Comparison of ENCODE assay signal across 8 cellular contexts in the genomic region with DNA sequence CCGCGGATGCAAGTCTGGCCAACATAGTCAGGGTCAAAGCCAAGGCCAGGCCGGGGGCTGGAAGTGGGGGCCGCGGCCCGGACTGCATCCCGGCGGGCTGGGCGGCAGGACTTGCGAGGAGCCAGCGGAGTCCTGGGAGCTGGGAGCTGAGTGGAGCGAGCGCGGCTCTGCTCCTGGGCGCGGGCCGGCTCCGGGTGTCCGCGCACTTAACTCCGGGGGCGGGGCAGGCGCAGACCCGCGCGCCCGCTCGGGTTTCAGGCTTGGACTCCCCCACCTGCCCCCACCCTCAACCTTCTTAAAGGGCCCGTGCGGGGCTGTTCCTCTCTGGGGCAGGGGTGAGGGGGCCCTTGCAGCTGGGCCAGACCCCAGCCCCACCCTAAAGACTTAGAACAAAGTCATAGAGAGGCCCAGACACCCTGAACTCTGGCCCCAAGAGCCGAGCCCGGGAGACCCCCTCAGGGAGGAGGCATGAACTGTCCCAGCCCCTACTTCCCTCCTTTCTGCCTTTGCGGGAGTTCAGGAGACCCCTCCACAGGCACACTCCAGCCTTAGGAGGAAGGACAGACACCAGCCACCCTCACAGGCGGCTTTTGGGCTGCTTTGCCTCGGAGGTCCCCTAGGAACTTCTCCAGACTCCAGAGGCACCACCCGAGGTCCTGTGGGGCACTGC. TPM values are rescaled to one million over a fixed set of nuclear protein-coding genes. Genes with fewer than 3 reads are reported as not detected.
DNase-seq lines count a peak whose midpoint lies in the region; ATAC-seq and TF ChIP-seq lines count a peak whose summit lies in the region.

A gene with protein sequence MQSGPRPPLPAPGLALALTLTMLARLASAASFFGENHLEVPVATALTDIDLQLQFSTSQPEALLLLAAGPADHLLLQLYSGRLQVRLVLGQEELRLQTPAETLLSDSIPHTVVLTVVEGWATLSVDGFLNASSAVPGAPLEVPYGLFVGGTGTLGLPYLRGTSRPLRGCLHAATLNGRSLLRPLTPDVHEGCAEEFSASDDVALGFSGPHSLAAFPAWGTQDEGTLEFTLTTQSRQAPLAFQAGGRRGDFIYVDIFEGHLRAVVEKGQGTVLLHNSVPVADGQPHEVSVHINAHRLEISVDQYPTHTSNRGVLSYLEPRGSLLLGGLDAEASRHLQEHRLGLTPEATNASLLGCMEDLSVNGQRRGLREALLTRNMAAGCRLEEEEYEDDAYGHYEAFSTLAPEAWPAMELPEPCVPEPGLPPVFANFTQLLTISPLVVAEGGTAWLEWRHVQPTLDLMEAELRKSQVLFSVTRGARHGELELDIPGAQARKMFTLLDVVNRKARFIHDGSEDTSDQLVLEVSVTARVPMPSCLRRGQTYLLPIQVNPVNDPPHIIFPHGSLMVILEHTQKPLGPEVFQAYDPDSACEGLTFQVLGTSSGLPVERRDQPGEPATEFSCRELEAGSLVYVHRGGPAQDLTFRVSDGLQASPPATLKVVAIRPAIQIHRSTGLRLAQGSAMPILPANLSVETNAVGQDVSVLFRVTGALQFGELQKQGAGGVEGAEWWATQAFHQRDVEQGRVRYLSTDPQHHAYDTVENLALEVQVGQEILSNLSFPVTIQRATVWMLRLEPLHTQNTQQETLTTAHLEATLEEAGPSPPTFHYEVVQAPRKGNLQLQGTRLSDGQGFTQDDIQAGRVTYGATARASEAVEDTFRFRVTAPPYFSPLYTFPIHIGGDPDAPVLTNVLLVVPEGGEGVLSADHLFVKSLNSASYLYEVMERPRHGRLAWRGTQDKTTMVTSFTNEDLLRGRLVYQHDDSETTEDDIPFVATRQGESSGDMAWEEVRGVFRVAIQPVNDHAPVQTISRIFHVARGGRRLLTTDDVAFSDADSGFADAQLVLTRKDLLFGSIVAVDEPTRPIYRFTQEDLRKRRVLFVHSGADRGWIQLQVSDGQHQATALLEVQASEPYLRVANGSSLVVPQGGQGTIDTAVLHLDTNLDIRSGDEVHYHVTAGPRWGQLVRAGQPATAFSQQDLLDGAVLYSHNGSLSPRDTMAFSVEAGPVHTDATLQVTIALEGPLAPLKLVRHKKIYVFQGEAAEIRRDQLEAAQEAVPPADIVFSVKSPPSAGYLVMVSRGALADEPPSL (N-terminal part only) (minus strand): TSS at position 181 of the 670 bp plus-strand sequence. CDS start 93 bp downstream, at position 88.

- intact Hi-C loops in PC-3 (cut with micrococcal nuclease), result no loop called here

- no peaks in the 10 kb centered on the region for H3K9me3 Mint-ChIP-seq in osteocyte (ENCODE audit: unreplicated experiment)
- no peaks in the 10 kb centered on the region for H3K9me3 Mint-ChIP-seq in activated naive CD4-positive, alpha-beta T cell treated with anti-CD3 and anti-CD28 coated beads, Interleukin-2, amount 50 U/mL, for 72 hours

- H3K9me3 ChIP-seq in PC-3 (ENCODE audit: low read length), result no peaks in the 10 kb centered on the region

- peak within 1 kb of the TSS; percentile 54 for H3K4me3 ChIP-seq in PC-3 (ENCODE audit: low read length)
- peak within 1 kb of the TSS; percentile 77 to 93 for H3K4me3 ChIP-seq in foreskin fibroblast (ENCODE audit: low read depth in 1 of 2, low read length in 2 of 2)

- POLR2A ChIA-PET in PC-3 (lab: Charles Lee; ENCODE audit: unreplicated experiment), result no interaction called here

- no peaks in the 10 kb centered on the region for H3K27me3 ChIP-seq in PC-3 (ENCODE audit: low read length)

- peak; percentile 12 for DNase-seq in COLO668 (lab: John Stamatoyannopoulos, UW; ENCODE audit: unreplicated experiment)
- DNase-seq in PC-3, result peak; percentile 47
- peak; percentile 77 to 90 for DNase-seq in foreskin fibroblast
- no peak for DNase-seq in osteocyte (ENCODE audit: extremely low spot score, unreplicated experiment)
- no peak for DNase-seq in activated naive CD4-positive, alpha-beta T cell treated with anti-CD3 and anti-CD28 coated beads, Interleukin-2, amount 50 U/mL, for 72 hours (ENCODE audit: low spot score in 2 of 2)

- CTCF ChIA-PET in PC-3 (lab: Charles Lee), result no interaction called here

- peaks cover 35% of the 10 kb centered on the region for H3K4me1 Mint-ChIP-seq in osteocyte (ENCODE audit: unreplicated experiment)

- no peak within 1 kb of the TSS for H3K9ac ChIP-seq in PC-3 (ENCODE audit: low read length)

- H4K20me1 ChIP-seq in PC-3 (ENCODE audit: low read length), result no peaks in the 10 kb centered on the region

- peak within 1 kb of the TSS; percentile 54 for H3K27ac Mint-ChIP-seq in osteocyte (ENCODE audit: unreplicated experiment)
- H3K27ac Mint-ChIP-seq in activated naive CD4-positive, alpha-beta T cell treated with anti-CD3 and anti-CD28 coated beads, Interleukin-2, amount 50 U/mL, for 72 hours, result no peak within 1 kb of the TSS

- ATAC-seq in PC-3 (peak; percentile 76), HG03097 (IDR thresholded peaks at IDR 0.05; ENCODE audit: low FRiP score, unreplicated experiment) (no peak), HG03571 (IDR thresholded peaks at IDR 0.05; ENCODE audit: unreplicated experiment) (no peak), HG02870 (IDR thresholded peaks at IDR 0.05; ENCODE audit: unreplicated experiment) (no peak)
- no peak for ATAC-seq in activated naive CD4-positive, alpha-beta T cell treated with anti-CD3 and anti-CD28 coated beads, Interleukin-2, amount 50 U/mL, for 72 hours

- peak within 1 kb of the TSS; percentile 72 for H3K4me2 ChIP-seq in PC-3 (ENCODE audit: low read length)

- no TSS peak for BruUV-seq in PC-3 (replicated peaks; lab: Mats Ljungman, UMichigan)

- peak within 1 kb of the TSS; percentile 67 for H3K4me3 Mint-ChIP-seq in osteocyte (ENCODE audit: unreplicated experiment)

- TF ChIP-seq CTCF in PC-3 (conservative IDR thresholded peaks at IDR 0.05; ENCODE audit: low read depth, low read length), result no peak
- TF ChIP-seq CTCF in foreskin fibroblast (IDR thresholded peaks at IDR 0.05; ENCODE audit: low read depth, low read length), result no peak
- no peak for TF ChIP-seq CTCF in osteocyte (IDR thresholded peaks at IDR 0.05)

- H3F3A ChIP-seq in PC-3 (ENCODE audit: low read length, unreplicated experiment), result no peaks in the 10 kb centered on the region

- H3K79me2 ChIP-seq in PC-3 (ENCODE audit: low read length), result no peaks in the 10 kb centered on the region

- no peaks in the 10 kb centered on the region for H3K36me3 ChIP-seq in PC-3 (ENCODE audit: low read depth, low read length)

- no peaks in the 10 kb centered on the region for H3K36me3 Mint-ChIP-seq in osteocyte (ENCODE audit: unreplicated experiment)
- H3K36me3 Mint-ChIP-seq in activated naive CD4-positive, alpha-beta T cell treated with anti-CD3 and anti-CD28 coated beads, Interleukin-2, amount 50 U/mL, for 72 hours, result no peaks in the 10 kb centered on the region

- no peaks in the 10 kb centered on the region for H3K9me2 ChIP-seq in PC-3 (replicated peaks; ENCODE audit: low read length)

- H3K27me3 Mint-ChIP-seq in osteocyte (ENCODE audit: unreplicated experiment), result no peaks in the 10 kb centered on the region

- no peaks in the 10 kb centered on the region for H3K4me1 ChIP-seq in PC-3 (ENCODE audit: insufficient read depth, low read length)

- no peak within 1 kb of the TSS for H3K27ac ChIP-seq in PC-3 (ENCODE audit: low read length)

- H2AFZ ChIP-seq in PC-3 (ENCODE audit: low read length), result peak within 1 kb of the TSS; percentile 63; the same call in 1 of the 2 replicates

RNA-seq across cellular contexts. Expression of the gene that starts here (rescaled TPM):
- total RNA-seq in PC-3 (2014; rRNA removed), result 2.0 and 2.9 TPM in 2 replicates
- 43.3 and 48.1 TPM in 2 replicates for total RNA-seq in osteocyte
- total RNA-seq in activated naive CD4-positive, alpha-beta T cell treated with anti-CD3 and anti-CD28 coated beads, Interleukin-2, amount 50 U/mL, for 72 hours, result not detected

Comparison
In these comparisons a context has a peak if more than half of its experiments do, and no peak if none do; other contexts are left out.
1. RNA of the gene that starts here (total RNA-seq): 43.3 to 48.1 TPM in osteocyte; 2.0 to 2.9 TPM in PC-3 and not detected in activated naive CD4-positive, alpha-beta T cell treated with anti-CD3 and anti-CD28 coated beads, Interleukin-2, amount 50 U/mL, for 72 hours; every median in the first group is over 10 times any median in the second.
2. DNase-seq: peak in COLO668 (single experiment), PC-3 (single experiment) and foreskin fibroblast (2 of 2); none in osteocyte (single experiment) and activated naive CD4-positive, alpha-beta T cell treated with anti-CD3 and anti-CD28 coated beads, Interleukin-2, amount 50 U/mL, for 72 hours (0 of 2).